In the genomic region with DNA sequence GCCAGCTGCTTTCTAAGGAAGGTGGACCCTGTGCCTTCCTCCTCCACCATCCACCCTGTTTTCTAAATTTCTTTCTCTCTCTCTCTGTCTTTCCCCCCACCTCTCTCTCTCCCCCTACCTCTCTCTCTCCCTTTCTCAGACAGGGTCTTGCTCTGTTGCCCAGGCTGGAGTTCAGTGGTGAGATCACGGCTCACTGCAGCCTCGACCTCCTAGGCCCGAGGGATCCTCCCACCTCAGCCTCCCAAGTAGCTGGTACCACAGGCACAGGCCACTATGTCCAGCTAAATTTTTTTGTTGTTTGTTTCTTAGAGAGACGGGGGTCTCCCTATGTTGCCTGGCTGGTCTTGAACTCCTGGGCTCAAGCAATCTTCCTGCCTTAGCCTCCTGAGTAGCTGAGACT, we compare ENCODE assay signal across 27 cellular contexts. TPM values are rescaled to one million over a fixed set of nuclear protein-coding genes. Genes with fewer than 3 reads are reported as not detected.
"Had no signal": no experiment of that assay in that cellular context is flagged by ENCODE, and none has a peak within 500 bp of the region (broad histone marks: within the 10 kb centered on the region; RNA-seq: fewer than 3 reads in every experiment).

No MANE protein-coding gene starts in this region.

- H3K36me3 Mint-ChIP-seq: mesothelial cell of epicardium; naive B cell; natural killer cell treated with Interleukin-12 subunit alpha and Interleukin-12 subunit beta and Interleukin-15 and Interleukin-18, amount 100 ng/mL, for 72 hours had no signal

- H3K27me3 ChIP-seq: foreskin keratinocyte, gastroesophageal sphincter, heart left ventricle, hepatocyte, left lung, neural progenitor cell, suprapubic skin, vagina had no signal

- ATAC-seq: foreskin keratinocyte; gastroesophageal sphincter; heart left ventricle; left cardiac atrium; left lung; mucosa of descending colon; right cardiac atrium; stimulated activated naive CD8-positive, alpha-beta T cell treated with anti-CD3 and anti-CD28 coated beads, Interleukin-15, amount 100 ng/mL, for 72 hours had no signal

- H3K79me2 ChIP-seq: hepatocyte had no signal

- H3K4me3 Mint-ChIP-seq: mesothelial cell of epicardium; naive B cell; natural killer cell treated with Interleukin-12 subunit alpha and Interleukin-12 subunit beta and Interleukin-15 and Interleukin-18, amount 100 ng/mL, for 72 hours; neural progenitor cell; stimulated activated naive CD8-positive, alpha-beta T cell treated with anti-CD3 and anti-CD28 coated beads, Interleukin-15, amount 100 ng/mL, for 72 hours had no signal

- H2AFZ ChIP-seq: hepatocyte, neural progenitor cell had no signal

- H3K27ac Mint-ChIP-seq: mesothelial cell of epicardium; natural killer cell treated with Interleukin-12 subunit alpha and Interleukin-12 subunit beta and Interleukin-15 and Interleukin-18, amount 100 ng/mL, for 72 hours; neural progenitor cell; stimulated activated naive CD8-positive, alpha-beta T cell treated with anti-CD3 and anti-CD28 coated beads, Interleukin-15, amount 100 ng/mL, for 72 hours had no signal

- H3K4me3 ChIP-seq: coronary artery, esophagus muscularis mucosa, gastroesophageal sphincter, heart left ventricle, hepatocyte, left lung, mucosa of descending colon, neural progenitor cell, prostate gland, skin epidermis, suprapubic skin, vagina had no signal

- H3K4me2 ChIP-seq: hepatocyte, neural progenitor cell had no signal

- H3K9me3 ChIP-seq: esophagus muscularis mucosa, gastroesophageal sphincter, heart left ventricle, left lung, mucosa of descending colon, prostate gland, suprapubic skin, vagina had no signal

- H3K9ac ChIP-seq: neural progenitor cell had no signal

- DNase-seq: foreskin keratinocyte; heart left ventricle; left cardiac atrium; left lung; mesenchymal stem cell; mucosa of descending colon; naive B cell; nucleus accumbens; right cardiac atrium; stimulated activated CD4-positive, alpha-beta T cell treated with anti-CD3 and anti-CD28 coated beads, Interleukin-15, amount 100 ng/mL, for 24 hours; stimulated activated CD4-positive, alpha-beta T cell treated with anti-CD3 and anti-CD28 coated beads, Interleukin-2, amount 100 ng/mL, for 48 hours; stimulated activated naive CD4-positive, alpha-beta T cell; stimulated activated naive CD8-positive, alpha-beta T cell treated with anti-CD3 and anti-CD28 coated beads, Interleukin-15, amount 100 ng/mL, for 72 hours; trophoblast cell had no signal

- H3K27ac ChIP-seq: coronary artery, epithelial cell of prostate, esophagus muscularis mucosa, foreskin keratinocyte, gastroesophageal sphincter, heart left ventricle, hepatocyte, left lung, neural progenitor cell, prostate gland, skin epidermis, suprapubic skin, vagina had no signal

- H3K36me3 ChIP-seq: esophagus muscularis mucosa, gastroesophageal sphincter, heart left ventricle, left lung, neural progenitor cell, prostate gland, suprapubic skin, vagina had no signal

- H3K4me1 ChIP-seq: foreskin keratinocyte, neural progenitor cell, prostate gland, vagina had no signal

- H3K27me3 Mint-ChIP-seq: natural killer cell treated with Interleukin-12 subunit alpha and Interleukin-12 subunit beta and Interleukin-15 and Interleukin-18, amount 100 ng/mL, for 72 hours; stimulated activated naive CD8-positive, alpha-beta T cell treated with anti-CD3 and anti-CD28 coated beads, Interleukin-15, amount 100 ng/mL, for 72 hours had no signal

- H3K9me3 Mint-ChIP-seq: mesothelial cell of epicardium; naive B cell; natural killer cell treated with Interleukin-12 subunit alpha and Interleukin-12 subunit beta and Interleukin-15 and Interleukin-18, amount 100 ng/mL, for 72 hours; stimulated activated naive CD8-positive, alpha-beta T cell treated with anti-CD3 and anti-CD28 coated beads, Interleukin-15, amount 100 ng/mL, for 72 hours had no signal

RNA-seq across cellular contexts. Expression of a gene that starts 59.8 kb away (rescaled TPM):
- total RNA-seq: osteocyte had no signal
